Comparison of ENCODE assay signal across 13 cellular contexts in the genomic region with DNA sequence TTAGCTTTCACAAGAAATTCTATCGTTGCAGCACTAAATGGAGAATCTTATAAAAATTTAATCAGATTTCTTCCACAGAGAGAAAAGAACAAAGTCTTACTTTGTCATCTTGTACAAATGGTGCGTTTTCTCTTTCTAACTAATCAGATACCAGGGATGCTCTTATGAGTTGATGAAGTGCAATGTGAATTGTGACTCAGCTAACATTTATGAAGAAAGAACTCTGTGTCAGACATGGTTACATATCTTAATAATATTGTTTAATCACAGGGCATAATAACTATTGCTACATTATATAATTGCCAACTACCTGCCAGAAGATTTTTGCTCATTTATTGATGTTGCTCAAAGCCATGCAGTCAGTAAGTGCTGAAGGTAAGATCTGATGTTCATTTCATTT.
A peak's percentile ranks its signal among the peaks of the same experiment; 100 is the strongest.
DNase-seq lines count a peak whose midpoint lies in the region; ATAC-seq and TF ChIP-seq lines count a peak whose summit lies in the region.
"Had no signal": no experiment of that assay in that cellular context is flagged by ENCODE, and none has a peak within 500 bp of the region (broad histone marks: within the 10 kb centered on the region; RNA-seq: fewer than 3 reads in every experiment).

No MANE protein-coding gene starts in this region.

- H3K27me3 ChIP-seq in foreskin keratinocyte: no peaks in the 10 kb centered on the region
- H3K27me3 ChIP-seq: BLaER1 treated with 17β-estradiol and CSF1 and Interleukin-3, amounts not matched to agents 10 nM and 100 nM had no signal

- TF ChIP-seq CTCF in foreskin keratinocyte (conservative IDR thresholded peaks at IDR 0.05): no peak

- DNase-seq in ELR (ENCODE audit: low read depth): peak; percentile 44
- DNase-seq in NCI-H226: peak; percentile 21
- peak; percentile 5 to 20 for DNase-seq in foreskin keratinocyte
- no peak for DNase-seq in COLO829 (ENCODE audit: low spot score)
- no peak for DNase-seq in stimulated activated CD4-positive, alpha-beta T cell treated with anti-CD3 and anti-CD28 coated beads, Interleukin-4, amount 100 ng/mL, for 24 hours
- DNase-seq: Calu3; CD4-positive, CD25-positive, alpha-beta regulatory T cell; DMS 273 treated with DMSO at 0.1 percent for 48 hours; GDM1; IMR-90; KBM-7 had no signal

- no peaks in the 10 kb centered on the region for H3K4me1 ChIP-seq in foreskin keratinocyte
- H3K4me1 ChIP-seq: BLaER1 treated with 17β-estradiol and CSF1 and Interleukin-3, amounts not matched to agents 10 nM and 100 nM had no signal

- no peak overlapping the region for H3K27ac ChIP-seq in foreskin keratinocyte
- H3K27ac ChIP-seq: BLaER1 treated with 17β-estradiol and CSF1 and Interleukin-3, amounts not matched to agents 10 nM and 100 nM had no signal

- ATAC-seq in foreskin keratinocyte (peak; percentile 33), HG03025 (IDR thresholded peaks at IDR 0.05; ENCODE audit: low FRiP score, unreplicated experiment) (no peak)

Comparison
In these comparisons a context has a peak if more than half of its experiments do, and no peak if none do; other contexts are left out.
1. DNase-seq: peak in ELR (single experiment), NCI-H226 (single experiment) and foreskin keratinocyte (2 of 2); none in COLO829 (single experiment) and stimulated activated CD4-positive, alpha-beta T cell treated with anti-CD3 and anti-CD28 coated beads, Interleukin-4, amount 100 ng/mL, for 24 hours (single experiment).